ENCODE assay signal across 8 cellular contexts in genomic region chr9:133238851-133239532, GRCh38. TPM values are rescaled to one million over a fixed set of nuclear protein-coding genes. Genes with fewer than 3 reads are reported as not detected.
DNase-seq lines count a peak whose midpoint lies in the region; TF ChIP-seq lines count a peak whose summit lies in the region.

No MANE protein-coding gene starts in this region.

- H3K27ac ChIP-seq in HUES64 (ENCODE audit: low read depth, low read length): peak overlapping the region; percentile 33; the same call in 1 of the 2 replicates

- no peaks in the 10 kb centered on the region for H3K9me3 ChIP-seq in BE2C
- no peaks in the 10 kb centered on the region for H3K9me3 ChIP-seq in HUES64 (ENCODE audit: insufficient read depth, low read depth, low read length)

- no peak overlapping the region for H3K9ac ChIP-seq in HUES64 (ENCODE audit: low read depth, low read length)

- DNase-seq in BE2C (peak; percentile 51), cerebellar cortex (ENCODE audit: low spot score) (peak; percentile 65), kidney epithelial cell (ENCODE audit: low read depth) (no peak), hippocampal formation (lab: John Stamatoyannopoulos, UW) (no peak), NCI-H187 treated with DMSO at 0.1 percent for 48 hours (lab: John Stamatoyannopoulos, UW) (no peak)
- DNase-seq in activated CD4-positive, CD25-positive, alpha-beta regulatory T cell (lab: John Stamatoyannopoulos, UW): peak; percentile 14 to 32 (median 23)
- peak; percentile 27 to 34 for DNase-seq in stimulated activated CD4-positive, alpha-beta T cell treated with anti-CD3 and anti-CD28 coated beads, Interleukin-1b, Interleukin-23, amount 100 ng/mL, for 1 hour (ENCODE audit: low read depth in 2 of 2)

- H3K4me3 ChIP-seq in BE2C (ENCODE audit: low read depth, low read length) (no peak overlapping the region), HUES64 (ENCODE audit: low read length) (peak overlapping the region; percentile 58), kidney epithelial cell (ENCODE audit: low read depth, low read length) (no peak overlapping the region)

- H3K27me3 ChIP-seq in BE2C: no peaks in the 10 kb centered on the region
- peaks cover 21% of the 10 kb centered on the region for H3K27me3 ChIP-seq in HUES64 (ENCODE audit: insufficient read depth, low read length)
- H3K27me3 ChIP-seq in kidney epithelial cell (ENCODE audit: control insufficient read depth, insufficient read depth, low read length): peaks cover 17% of the 10 kb centered on the region

- 10% methylated on average over 26 of the region's 26 CpGs for WGBS in HUES64

- H3K4me1 ChIP-seq in BE2C: no peaks in the 10 kb centered on the region
- H3K4me1 ChIP-seq in HUES64 (ENCODE audit: insufficient read depth, low read length): no peaks in the 10 kb centered on the region

- peak; percentile 55 for TF ChIP-seq CTCF in BE2C (IDR thresholded peaks at IDR 0.05; ENCODE audit: low read depth, low read length)
- TF ChIP-seq CTCF in kidney epithelial cell (IDR thresholded peaks at IDR 0.05; ENCODE audit: insufficient read depth, low read length, poor library complexity, severe bottlenecking): peak; percentile 60

- no peaks in the 10 kb centered on the region for H3K36me3 ChIP-seq in BE2C
- H3K36me3 ChIP-seq in HUES64 (ENCODE audit: insufficient read depth, low read length): no peaks in the 10 kb centered on the region
- H3K36me3 ChIP-seq in kidney epithelial cell (ENCODE audit: control insufficient read depth, insufficient read depth, low read length): no peaks in the 10 kb centered on the region

RNA-seq across cellular contexts. Expression of gene OBP2B, which starts 29.9 kb away (rescaled TPM):
- polyA plus RNA-seq in BE2C (2012; ENCODE audit: insufficient read depth, insufficient read length, low read depth): not detected
- polyA plus RNA-seq in HUES64 (2013, experiment 1 of 2): not detected
- not detected for polyA plus RNA-seq in HUES64 (2013, experiment 2 of 2)
- not detected in 2 replicates for total RNA-seq in kidney epithelial cell

RNA-seq across cellular contexts. Expression of gene ABO, which starts 36.0 kb away (rescaled TPM):
- not detected for polyA plus RNA-seq in BE2C (2012; ENCODE audit: insufficient read depth, insufficient read length, low read depth)
- polyA plus RNA-seq in HUES64 (2013, experiment 1 of 2): not detected
- not detected for polyA plus RNA-seq in HUES64 (2013, experiment 2 of 2)
- 1.8 TPM in 2 replicates for total RNA-seq in kidney epithelial cell

Comparison
In these comparisons a context has a peak if more than half of its experiments do, and no peak if none do; other contexts are left out.
1. DNase-seq: peak in BE2C (single experiment), activated CD4-positive, CD25-positive, alpha-beta regulatory T cell (4 of 4), cerebellar cortex (single experiment) and stimulated activated CD4-positive, alpha-beta T cell treated with anti-CD3 and anti-CD28 coated beads, Interleukin-1b, Interleukin-23, amount 100 ng/mL, for 1 hour (2 of 2); none in kidney epithelial cell (single experiment), hippocampal formation (0 of 2) and NCI-H187 treated with DMSO at 0.1 percent for 48 hours (single experiment).